25 cellular contexts compared by ENCODE assay signal in the genomic region with DNA sequence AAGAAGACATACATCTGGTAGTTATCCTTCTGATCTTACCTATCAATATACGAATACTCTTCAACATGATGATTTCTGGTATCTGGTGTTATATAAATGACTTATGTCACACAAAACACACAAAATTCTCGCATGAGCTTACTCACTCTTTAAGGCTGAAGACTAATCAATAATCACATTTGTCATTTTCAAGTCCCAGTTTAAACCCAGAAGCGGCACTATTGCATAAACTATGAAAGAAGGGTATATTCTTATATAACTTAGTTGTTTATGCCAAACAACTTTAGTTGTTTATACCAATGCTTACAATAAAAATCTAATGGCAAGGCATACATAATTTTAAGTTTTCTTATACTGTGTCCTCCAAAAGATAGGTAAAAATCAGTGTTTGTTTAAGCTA.
DNase-seq lines count a peak whose midpoint lies in the region; ATAC-seq, FAIRE-seq and TF ChIP-seq lines count a peak whose summit lies in the region.
"Had no signal": no experiment of that assay in that cellular context is flagged by ENCODE, and none has a peak within 500 bp of the region (broad histone marks: within the 10 kb centered on the region; RNA-seq: fewer than 3 reads in every experiment).

No MANE protein-coding gene starts in this region.

- no peaks in the 10 kb centered on the region for H3K4me1 ChIP-seq in liver (ENCODE audit: control insufficient read depth in 4 of 4, insufficient read depth in 4 of 4, low read length in 3 of 4)
- no peaks in the 10 kb centered on the region for H3K4me1 ChIP-seq in HepG2 (ENCODE audit: insufficient read depth, low read length)
- H3K4me1 ChIP-seq in kidney (ENCODE audit: control insufficient read depth in 1 of 2, insufficient read depth in 1 of 2, low read depth in 1 of 2, low read length in 2 of 2) = no peaks in the 10 kb centered on the region
- H3K4me1 ChIP-seq in right lobe of liver = no peaks in the 10 kb centered on the region
- H3K4me1 ChIP-seq: A549, Caco-2 had no signal

- no peak overlapping the region for H2AFZ ChIP-seq in HepG2 (ENCODE audit: low read length)

- H3K36me3 ChIP-seq in liver (ENCODE audit: control insufficient read depth in 4 of 4, insufficient read depth in 3 of 4, low read depth in 1 of 4, low read length in 3 of 4) (no peaks in the 10 kb centered on the region), HepG2 (replicated peaks in 1 of 2; ENCODE audit: control insufficient read depth in 1 of 2, insufficient read depth in 2 of 2, low read length in 2 of 2) (no peaks in the 10 kb centered on the region), kidney (ENCODE audit: control insufficient read depth in 1 of 2, insufficient read depth in 2 of 2, low read length in 2 of 2) (no peaks in the 10 kb centered on the region), right lobe of liver (no peaks in the 10 kb centered on the region)
- H3K36me3 ChIP-seq: BLaER1 treated with 17β-estradiol and CSF1 and Interleukin-3, amounts not matched to agents 10 nM and 100 nM had no signal

- CTCF ChIA-PET in HepG2 (lab: Yijun Ruan, JAX; ENCODE audit: low intra/inter-chr PET ratio, low total read pairs) = no interaction called here

- TF ChIP-seq EP300 in HepG2 (IDR thresholded peaks at IDR 0.05; ENCODE audit: low read depth in 2 of 2, low read length in 2 of 2) (no peak), HepG2 (CRISPR knock-in tag; IDR thresholded peaks at IDR 0.05; ENCODE audit: borderline replicate concordance) (no peak)

- in situ Hi-C loops in HepG2 (cut with HindIII; ENCODE audit: extremely low pct_ligation_motif_present, low pct_unique_long_range_greater_than_20kb) = no loop called here

- TF ChIP-seq POLR2A in HepG2 (IDR thresholded peaks at IDR 0.05; ENCODE audit: insufficient read depth in 1 of 2, low read depth in 2 of 2, low read length in 2 of 2) (no peak), right lobe of liver (IDR thresholded peaks at IDR 0.05) (no peak)

- DNase-seq in HepG2 (ENCODE audit: low spot score) (no peak), kidney (no peak), right lobe of liver (no peak), D721Med (ENCODE audit: insufficient read length, low spot score) (no peak)
- no peak for DNase-seq in stimulated activated CD4-positive, alpha-beta T cell treated with anti-CD3 and anti-CD28 coated beads, Interleukin-2, amount 100 ng/mL, for 24 hours
- DNase-seq: AML-193; Caco-2; Calu3; CD4-positive, alpha-beta T cell; CD8-positive, alpha-beta T cell; DMS 273 treated with DMSO at 0.1 percent for 48 hours; DMS153; DMS53; DMS79; DND-41; EL; GDM1 had no signal

- BruUV-seq in HepG2 (replicated peaks; lab: Mats Ljungman, UMichigan) = no TSS peak

- H3K27me3 ChIP-seq in liver (ENCODE audit: control insufficient read depth in 4 of 4, insufficient read depth in 4 of 4, low read length in 3 of 4) (no peaks in the 10 kb centered on the region), HepG2 (ENCODE audit: control insufficient read depth in 1 of 2, insufficient read depth in 2 of 2, low read length in 2 of 2) (no peaks in the 10 kb centered on the region), right lobe of liver (no peaks in the 10 kb centered on the region)
- H3K27me3 ChIP-seq: BLaER1 treated with 17β-estradiol and CSF1 and Interleukin-3, amounts not matched to agents 10 nM and 100 nM had no signal

- no peak overlapping the region for H3K4me3 ChIP-seq in liver (ENCODE audit: low read depth in 1 of 3, low read length in 3 of 3)
- no peak overlapping the region for H3K4me3 ChIP-seq in HepG2 (replicated peaks in 1 of 3; ENCODE audit: insufficient read depth in 1 of 3, low read depth in 2 of 3, low read length in 3 of 3)
- H3K4me3 ChIP-seq in kidney (ENCODE audit: low read length in 2 of 2) = no peak overlapping the region
- no peak overlapping the region for H3K4me3 ChIP-seq in right lobe of liver
- H3K4me3 ChIP-seq: A549; BLaER1 treated with 17β-estradiol and CSF1 and Interleukin-3, amounts not matched to agents 10 nM and 100 nM had no signal

- no peak overlapping the region for H3K4me2 ChIP-seq in HepG2 (ENCODE audit: low read depth, low read length)
- H3K4me2 ChIP-seq: A549; BLaER1 treated with 17β-estradiol and CSF1 and Interleukin-3, amounts not matched to agents 10 nM and 100 nM had no signal

- 56% methylated on average over 3 of the region's 3 CpGs for WGBS in liver
- WGBS in HepG2 (ENCODE audit: low lambda C conversion rate) = 2% methylated on average over 3 of the region's 3 CpGs
- WGBS in right lobe of liver (ENCODE audit: insufficient coverage, low coverage, low lambda C conversion rate, missing lambda C conversion rate) = 29% methylated on average over 3 of the region's 3 CpGs

- no peaks in the 10 kb centered on the region for H3K9me3 ChIP-seq in liver (ENCODE audit: control insufficient read depth in 4 of 4, low read length in 3 of 4)
- H3K9me3 ChIP-seq in HepG2 (ENCODE audit: low read length) = no peaks in the 10 kb centered on the region
- H3K9me3 ChIP-seq in kidney (ENCODE audit: control insufficient read depth in 1 of 2, low read length in 2 of 2) = no peaks in the 10 kb centered on the region
- no peaks in the 10 kb centered on the region for H3K9me3 ChIP-seq in right lobe of liver
- H3K9me3 ChIP-seq: A549; BLaER1 treated with 17β-estradiol and CSF1 and Interleukin-3, amounts not matched to agents 10 nM and 100 nM; Caco-2 had no signal

- no peaks in the 10 kb centered on the region for H4K20me1 ChIP-seq in HepG2 (ENCODE audit: insufficient read depth, low read length)
- H4K20me1 ChIP-seq: BLaER1 treated with 17β-estradiol and CSF1 and Interleukin-3, amounts not matched to agents 10 nM and 100 nM had no signal

- H3K27ac ChIP-seq in liver (ENCODE audit: low read depth in 1 of 2, low read length in 2 of 2) (no peak overlapping the region), HepG2 (ENCODE audit: extremely low read length, insufficient read depth, low read length) (no peak overlapping the region), kidney (ENCODE audit: low read depth in 2 of 2, low read length in 2 of 2) (no peak overlapping the region), right lobe of liver (no peak overlapping the region)
- H3K27ac ChIP-seq: 22Rv1; A549; BLaER1 treated with 17β-estradiol and CSF1 and Interleukin-3, amounts not matched to agents 10 nM and 100 nM; C4-2B had no signal

- POLR2A ChIA-PET in HepG2 (lab: Yijun Ruan, JAX) = no interaction called here

- H3K9ac ChIP-seq in liver (ENCODE audit: low read depth in 1 of 2, low read length in 2 of 2) (no peak overlapping the region), HepG2 (ENCODE audit: insufficient read depth, low read depth, low read length) (no peak overlapping the region), kidney (ENCODE audit: low read length in 2 of 2) (no peak overlapping the region)
- H3K9ac ChIP-seq: BLaER1 treated with 17β-estradiol and CSF1 and Interleukin-3, amounts not matched to agents 10 nM and 100 nM had no signal

- FAIRE-seq in HepG2 (lab: Jason Lieb, UNC) = no peak
- FAIRE-seq in kidney (lab: Jason Lieb, UNC) = peak; percentile 64
- FAIRE-seq in D721Med (lab: Jason Lieb, UNC) = no peak
- FAIRE-seq: A549, GM12892, GM18507, GM19239 had no signal

- H3K79me2 ChIP-seq in HepG2 (ENCODE audit: insufficient read depth, low read length) = no peaks in the 10 kb centered on the region

- peak; percentile 17 to 75 for TF ChIP-seq RAD21 in liver (IDR thresholded peaks at IDR 0.05)
- no peak for TF ChIP-seq RAD21 in HepG2 (CRISPR knock-in tag; IDR thresholded peaks at IDR 0.05)

- ATAC-seq in HepG2 = no peak
- peak; percentile 33 to 68 (median 48) for ATAC-seq in right lobe of liver
- ATAC-seq: A549; CD8-positive, alpha-beta T cell had no signal

- TF ChIP-seq CTCF in liver (IDR thresholded peaks at IDR 0.05; ENCODE audit: low read depth, low read length, missing input control) (peak; percentile 19), HepG2 (CRISPR knock-in tag; IDR thresholded peaks at IDR 0.05) (no peak), kidney (IDR thresholded peaks at IDR 0.05; ENCODE audit: borderline replicate concordance, extremely low read depth, insufficient read depth) (no peak), right lobe of liver (IDR thresholded peaks at IDR 0.05) (peak in 3 of 4 donors; percentile 10 to 36 (median 21)), D721Med (IDR thresholded peaks at IDR 0.05; ENCODE audit: insufficient read depth, missing control alignments) (no peak)

- intact Hi-C loops in HepG2 (cut with micrococcal nuclease; ENCODE audit: unreplicated experiment) = no loop called here
- intact Hi-C loops in kidney (cut with DNase I) = no loop called here
- intact Hi-C loops in right lobe of liver (cut with DNase I) = no loop called here

TF ChIP-seq in liver, 16 proteins besides CTCF, POLR2A, EP300 and RAD21 (continues in another document):
- TF ChIP-seq ZBTB33 (IDR thresholded peaks at IDR 0.05) = no peak

TF ChIP-seq in HepG2, 621 proteins besides CTCF, POLR2A, EP300 and RAD21 (continues in another document):
- TF ChIP-seq ZNF503 (CRISPR knock-in tag; IDR thresholded peaks at IDR 0.05) (no peak), FOXK2 (IDR thresholded peaks at IDR 0.05) (no peak)

Comparison
In these comparisons a context has a peak if more than half of its experiments do, and no peak if none do; other contexts are left out.
1. CTCF ChIP-seq: peak in liver (single experiment) and right lobe of liver (3 of 4); none in HepG2 (single experiment), kidney (single experiment) and D721Med (single experiment).